In the genomic region with DNA sequence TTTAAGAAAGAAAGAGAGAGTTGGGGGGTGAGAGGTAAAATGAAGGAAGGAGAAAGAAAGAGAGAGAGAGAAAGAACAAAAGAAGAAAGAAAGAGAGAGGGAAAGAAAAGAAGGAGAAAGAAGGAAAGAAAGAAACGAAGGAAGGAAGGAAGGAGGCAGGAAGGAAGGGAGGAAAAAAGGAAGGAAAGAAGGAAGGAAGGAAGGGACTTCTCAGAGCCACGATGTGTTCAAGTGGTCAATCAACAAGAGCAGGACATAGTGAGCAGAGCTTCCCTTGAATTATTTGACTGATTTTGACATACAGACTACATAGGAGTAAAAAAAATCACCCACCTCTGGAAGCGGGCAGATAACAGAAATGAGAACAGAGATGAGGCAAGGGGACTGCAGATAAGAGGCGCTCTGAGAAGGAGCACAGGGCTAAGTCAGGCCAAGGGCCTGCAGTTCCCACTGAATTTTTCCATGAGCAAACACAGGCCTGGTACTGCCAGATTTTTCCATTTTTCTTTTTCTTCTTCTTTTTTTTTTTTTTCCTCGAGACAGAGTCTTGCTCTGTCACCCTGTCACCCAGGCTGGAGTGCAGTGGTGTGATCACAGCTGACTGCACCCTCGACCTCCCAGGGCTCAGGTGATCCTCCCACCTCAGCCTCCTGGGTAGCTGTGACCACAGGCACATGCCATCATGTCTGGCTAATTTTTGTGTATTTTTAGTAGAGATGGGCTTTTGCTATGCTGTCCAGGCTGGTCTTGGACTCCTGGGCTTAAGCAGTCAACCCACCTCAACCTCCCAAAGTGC, we compare ENCODE assay signal across 1 cellular context.
TF ChIP-seq lines count a peak whose summit lies in the region.

No MANE protein-coding gene starts in this region.

TF ChIP-seq in GM23338, 12 proteins besides CTCF, POLR2A, EP300 and RAD21 (continued from another document):
- TF ChIP-seq, protein P1, sequence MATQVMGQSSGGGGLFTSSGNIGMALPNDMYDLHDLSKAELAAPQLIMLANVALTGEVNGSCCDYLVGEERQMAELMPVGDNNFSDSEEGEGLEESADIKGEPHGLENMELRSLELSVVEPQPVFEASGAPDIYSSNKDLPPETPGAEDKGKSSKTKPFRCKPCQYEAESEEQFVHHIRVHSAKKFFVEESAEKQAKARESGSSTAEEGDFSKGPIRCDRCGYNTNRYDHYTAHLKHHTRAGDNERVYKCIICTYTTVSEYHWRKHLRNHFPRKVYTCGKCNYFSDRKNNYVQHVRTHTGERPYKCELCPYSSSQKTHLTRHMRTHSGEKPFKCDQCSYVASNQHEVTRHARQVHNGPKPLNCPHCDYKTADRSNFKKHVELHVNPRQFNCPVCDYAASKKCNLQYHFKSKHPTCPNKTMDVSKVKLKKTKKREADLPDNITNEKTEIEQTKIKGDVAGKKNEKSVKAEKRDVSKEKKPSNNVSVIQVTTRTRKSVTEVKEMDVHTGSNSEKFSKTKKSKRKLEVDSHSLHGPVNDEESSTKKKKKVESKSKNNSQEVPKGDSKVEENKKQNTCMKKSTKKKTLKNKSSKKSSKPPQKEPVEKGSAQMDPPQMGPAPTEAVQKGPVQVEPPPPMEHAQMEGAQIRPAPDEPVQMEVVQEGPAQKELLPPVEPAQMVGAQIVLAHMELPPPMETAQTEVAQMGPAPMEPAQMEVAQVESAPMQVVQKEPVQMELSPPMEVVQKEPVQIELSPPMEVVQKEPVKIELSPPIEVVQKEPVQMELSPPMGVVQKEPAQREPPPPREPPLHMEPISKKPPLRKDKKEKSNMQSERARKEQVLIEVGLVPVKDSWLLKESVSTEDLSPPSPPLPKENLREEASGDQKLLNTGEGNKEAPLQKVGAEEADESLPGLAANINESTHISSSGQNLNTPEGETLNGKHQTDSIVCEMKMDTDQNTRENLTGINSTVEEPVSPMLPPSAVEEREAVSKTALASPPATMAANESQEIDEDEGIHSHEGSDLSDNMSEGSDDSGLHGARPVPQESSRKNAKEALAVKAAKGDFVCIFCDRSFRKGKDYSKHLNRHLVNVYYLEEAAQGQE (IDR thresholded peaks at IDR 0.05; ENCODE audit: unreplicated experiment): no peak
- TF ChIP-seq, protein P2, sequence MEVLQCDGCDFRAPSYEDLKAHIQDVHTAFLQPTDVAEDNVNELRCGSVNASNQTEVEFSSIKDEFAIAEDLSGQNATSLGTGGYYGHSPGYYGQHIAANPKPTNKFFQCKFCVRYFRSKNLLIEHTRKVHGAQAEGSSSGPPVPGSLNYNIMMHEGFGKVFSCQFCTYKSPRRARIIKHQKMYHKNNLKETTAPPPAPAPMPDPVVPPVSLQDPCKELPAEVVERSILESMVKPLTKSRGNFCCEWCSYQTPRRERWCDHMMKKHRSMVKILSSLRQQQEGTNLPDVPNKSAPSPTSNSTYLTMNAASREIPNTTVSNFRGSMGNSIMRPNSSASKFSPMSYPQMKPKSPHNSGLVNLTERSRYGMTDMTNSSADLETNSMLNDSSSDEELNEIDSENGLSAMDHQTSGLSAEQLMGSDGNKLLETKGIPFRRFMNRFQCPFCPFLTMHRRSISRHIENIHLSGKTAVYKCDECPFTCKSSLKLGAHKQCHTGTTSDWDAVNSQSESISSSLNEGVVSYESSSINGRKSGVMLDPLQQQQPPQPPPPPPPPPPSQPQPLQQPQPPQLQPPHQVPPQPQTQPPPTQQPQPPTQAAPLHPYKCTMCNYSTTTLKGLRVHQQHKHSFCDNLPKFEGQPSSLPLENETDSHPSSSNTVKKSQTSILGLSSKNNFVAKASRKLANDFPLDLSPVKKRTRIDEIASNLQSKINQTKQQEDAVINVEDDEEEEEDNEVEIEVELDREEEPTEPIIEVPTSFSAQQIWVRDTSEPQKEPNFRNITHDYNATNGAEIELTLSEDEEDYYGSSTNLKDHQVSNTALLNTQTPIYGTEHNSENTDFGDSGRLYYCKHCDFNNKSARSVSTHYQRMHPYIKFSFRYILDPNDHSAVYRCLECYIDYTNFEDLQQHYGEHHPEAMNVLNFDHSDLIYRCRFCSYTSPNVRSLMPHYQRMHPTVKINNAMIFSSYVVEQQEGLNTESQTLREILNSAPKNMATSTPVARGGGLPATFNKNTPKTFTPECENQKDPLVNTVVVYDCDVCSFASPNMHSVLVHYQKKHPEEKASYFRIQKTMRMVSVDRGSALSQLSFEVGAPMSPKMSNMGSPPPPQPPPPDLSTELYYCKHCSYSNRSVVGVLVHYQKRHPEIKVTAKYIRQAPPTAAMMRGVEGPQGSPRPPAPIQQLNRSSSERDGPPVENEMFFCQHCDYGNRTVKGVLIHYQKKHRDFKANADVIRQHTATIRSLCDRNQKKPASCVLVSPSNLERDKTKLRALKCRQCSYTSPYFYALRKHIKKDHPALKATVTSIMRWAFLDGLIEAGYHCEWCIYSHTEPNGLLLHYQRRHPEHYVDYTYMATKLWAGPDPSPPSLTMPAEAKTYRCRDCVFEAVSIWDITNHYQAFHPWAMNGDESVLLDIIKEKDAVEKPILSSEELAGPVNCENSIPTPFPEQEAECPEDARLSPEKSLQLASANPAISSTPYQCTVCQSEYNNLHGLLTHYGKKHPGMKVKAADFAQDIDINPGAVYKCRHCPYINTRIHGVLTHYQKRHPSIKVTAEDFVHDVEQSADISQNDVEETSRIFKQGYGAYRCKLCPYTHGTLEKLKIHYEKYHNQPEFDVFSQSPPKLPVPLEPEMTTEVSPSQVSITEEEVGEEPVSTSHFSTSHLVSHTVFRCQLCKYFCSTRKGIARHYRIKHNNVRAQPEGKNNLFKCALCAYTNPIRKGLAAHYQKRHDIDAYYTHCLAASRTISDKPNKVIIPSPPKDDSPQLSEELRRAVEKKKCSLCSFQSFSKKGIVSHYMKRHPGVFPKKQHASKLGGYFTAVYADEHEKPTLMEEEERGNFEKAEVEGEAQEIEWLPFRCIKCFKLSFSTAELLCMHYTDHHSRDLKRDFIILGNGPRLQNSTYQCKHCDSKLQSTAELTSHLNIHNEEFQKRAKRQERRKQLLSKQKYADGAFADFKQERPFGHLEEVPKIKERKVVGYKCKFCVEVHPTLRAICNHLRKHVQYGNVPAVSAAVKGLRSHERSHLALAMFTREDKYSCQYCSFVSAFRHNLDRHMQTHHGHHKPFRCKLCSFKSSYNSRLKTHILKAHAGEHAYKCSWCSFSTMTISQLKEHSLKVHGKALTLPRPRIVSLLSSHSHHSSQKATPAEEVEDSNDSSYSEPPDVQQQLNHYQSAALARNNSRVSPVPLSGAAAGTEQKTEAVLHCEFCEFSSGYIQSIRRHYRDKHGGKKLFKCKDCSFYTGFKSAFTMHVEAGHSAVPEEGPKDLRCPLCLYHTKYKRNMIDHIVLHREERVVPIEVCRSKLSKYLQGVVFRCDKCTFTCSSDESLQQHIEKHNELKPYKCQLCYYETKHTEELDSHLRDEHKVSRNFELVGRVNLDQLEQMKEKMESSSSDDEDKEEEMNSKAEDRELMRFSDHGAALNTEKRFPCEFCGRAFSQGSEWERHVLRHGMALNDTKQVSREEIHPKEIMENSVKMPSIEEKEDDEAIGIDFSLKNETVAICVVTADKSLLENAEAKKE (CRISPR knock-in tag; IDR thresholded peaks at IDR 0.05): no peak
- TF ChIP-seq JUNB (IDR thresholded peaks at IDR 0.05; ENCODE audit: unreplicated experiment) (no peak), POLR2AphosphoS5 (IDR thresholded peaks at IDR 0.05; ENCODE audit: low read depth) (no peak), ZNF331 (CRISPR knock-in tag; IDR thresholded peaks at IDR 0.05; ENCODE audit: low read depth) (no peak), STAT1 (IDR thresholded peaks at IDR 0.05; ENCODE audit: unreplicated experiment) (no peak), EZH2phosphoT487 (IDR thresholded peaks at IDR 0.05; ENCODE audit: unreplicated experiment) (no peak), NANOG (IDR thresholded peaks at IDR 0.05; ENCODE audit: borderline replicate concordance) (no peak), ZNF114 (CRISPR knock-in tag; IDR thresholded peaks at IDR 0.05) (no peak), CREB1 (CRISPR knock-in tag; IDR thresholded peaks at IDR 0.05; ENCODE audit: low read depth) (no peak)
- TF ChIP-seq, protein P3, sequence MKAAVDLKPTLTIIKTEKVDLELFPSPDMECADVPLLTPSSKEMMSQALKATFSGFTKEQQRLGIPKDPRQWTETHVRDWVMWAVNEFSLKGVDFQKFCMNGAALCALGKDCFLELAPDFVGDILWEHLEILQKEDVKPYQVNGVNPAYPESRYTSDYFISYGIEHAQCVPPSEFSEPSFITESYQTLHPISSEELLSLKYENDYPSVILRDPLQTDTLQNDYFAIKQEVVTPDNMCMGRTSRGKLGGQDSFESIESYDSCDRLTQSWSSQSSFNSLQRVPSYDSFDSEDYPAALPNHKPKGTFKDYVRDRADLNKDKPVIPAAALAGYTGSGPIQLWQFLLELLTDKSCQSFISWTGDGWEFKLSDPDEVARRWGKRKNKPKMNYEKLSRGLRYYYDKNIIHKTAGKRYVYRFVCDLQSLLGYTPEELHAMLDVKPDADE (IDR thresholded peaks at IDR 0.05): no peak
